Comparison of ENCODE assay signal across 1 cellular context in genomic region chr6:2767327-2767985, GRCh38.
TF ChIP-seq lines count a peak whose summit lies in the region.

No MANE protein-coding gene starts in this region.

TF ChIP-seq in HepG2, 621 proteins besides CTCF, POLR2A, EP300 and RAD21:
- TF ChIP-seq MED13 (CRISPR knock-in tag; IDR thresholded peaks at IDR 0.05): no peak
- TF ChIP-seq, protein P1, sequence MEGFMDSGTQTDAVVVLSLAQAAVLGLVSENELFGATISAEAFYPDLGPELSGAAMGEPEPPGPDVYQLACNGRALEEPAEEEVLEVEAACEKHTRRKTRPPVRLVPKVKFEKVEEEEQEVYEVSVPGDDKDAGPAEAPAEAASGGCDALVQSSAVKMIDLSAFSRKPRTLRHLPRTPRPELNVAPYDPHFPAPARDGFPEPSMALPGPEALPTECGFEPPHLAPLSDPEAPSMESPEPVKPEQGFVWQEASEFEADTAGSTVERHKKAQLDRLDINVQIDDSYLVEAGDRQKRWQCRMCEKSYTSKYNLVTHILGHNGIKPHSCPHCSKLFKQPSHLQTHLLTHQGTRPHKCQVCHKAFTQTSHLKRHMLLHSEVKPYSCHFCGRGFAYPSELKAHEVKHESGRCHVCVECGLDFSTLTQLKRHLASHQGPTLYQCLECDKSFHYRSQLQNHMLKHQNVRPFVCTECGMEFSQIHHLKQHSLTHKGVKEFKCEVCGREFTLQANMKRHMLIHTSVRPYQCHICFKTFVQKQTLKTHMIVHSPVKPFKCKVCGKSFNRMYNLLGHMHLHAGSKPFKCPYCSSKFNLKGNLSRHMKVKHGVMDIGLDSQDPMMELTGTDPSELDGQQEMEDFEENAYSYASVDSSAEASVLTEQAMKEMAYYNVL (CRISPR knock-in tag; IDR thresholded peaks at IDR 0.05; ENCODE audit: borderline replicate concordance): no peak
- TF ChIP-seq, protein P2, sequence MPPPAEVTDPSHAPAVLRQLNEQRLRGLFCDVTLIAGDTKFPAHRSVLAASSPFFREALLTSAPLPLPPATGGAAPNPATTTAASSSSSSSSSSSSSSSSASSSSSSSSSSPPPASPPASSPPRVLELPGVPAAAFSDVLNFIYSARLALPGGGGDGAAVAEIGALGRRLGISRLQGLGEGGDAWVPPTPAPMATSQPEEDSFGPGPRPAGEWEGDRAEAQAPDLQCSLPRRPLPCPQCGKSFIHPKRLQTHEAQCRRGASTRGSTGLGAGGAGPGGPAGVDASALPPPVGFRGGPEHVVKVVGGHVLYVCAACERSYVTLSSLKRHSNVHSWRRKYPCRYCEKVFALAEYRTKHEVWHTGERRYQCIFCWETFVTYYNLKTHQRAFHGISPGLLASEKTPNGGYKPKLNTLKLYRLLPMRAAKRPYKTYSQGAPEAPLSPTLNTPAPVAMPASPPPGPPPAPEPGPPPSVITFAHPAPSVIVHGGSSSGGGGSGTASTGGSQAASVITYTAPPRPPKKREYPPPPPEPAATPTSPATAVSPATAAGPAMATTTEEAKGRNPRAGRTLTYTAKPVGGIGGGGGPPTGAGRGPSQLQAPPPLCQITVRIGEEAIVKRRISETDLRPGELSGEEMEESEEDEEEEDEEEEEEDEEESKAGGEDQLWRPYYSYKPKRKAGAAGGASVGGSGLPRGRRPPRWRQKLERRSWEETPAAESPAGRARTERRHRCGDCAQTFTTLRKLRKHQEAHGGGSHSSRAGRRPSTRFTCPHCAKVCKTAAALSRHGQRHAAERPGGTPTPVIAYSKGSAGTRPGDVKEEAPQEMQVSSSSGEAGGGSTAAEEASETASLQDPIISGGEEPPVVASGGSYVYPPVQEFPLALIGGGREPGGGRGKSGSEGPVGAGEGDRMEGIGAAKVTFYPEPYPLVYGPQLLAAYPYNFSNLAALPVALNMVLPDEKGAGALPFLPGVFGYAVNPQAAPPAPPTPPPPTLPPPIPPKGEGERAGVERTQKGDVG (CRISPR knock-in tag; IDR thresholded peaks at IDR 0.05; ENCODE audit: borderline replicate concordance): no peak
- TF ChIP-seq ZBTB21 (CRISPR knock-in tag; IDR thresholded peaks at IDR 0.05): no peak
- no peak for TF ChIP-seq GABPA (IDR thresholded peaks at IDR 0.05; ENCODE audit: low read depth, low read length)
- no peak for TF ChIP-seq GABPA (CRISPR knock-in tag; IDR thresholded peaks at IDR 0.05; ENCODE audit: low read depth)
- TF ChIP-seq ASH2L (IDR thresholded peaks at IDR 0.05; ENCODE audit: insufficient read length, low read depth, low read length): peak; percentile 2
- TF ChIP-seq XRCC5 (optimal IDR thresholded peaks at IDR 0.05; ENCODE audit: low read length): peak; percentile 7
- TF ChIP-seq HNRNPK (IDR thresholded peaks at IDR 0.05; ENCODE audit: low read depth, low read length, poor library complexity, severe bottlenecking): peak; percentile 41
- TF ChIP-seq RBFOX2 (IDR thresholded peaks at IDR 0.05; ENCODE audit: low read depth, low read length): 0 out of 2 replicates have a peak, but pooled peaks have one; percentile 7
- TF ChIP-seq ZFX (CRISPR knock-in tag; IDR thresholded peaks at IDR 0.05; ENCODE audit: low read depth): no peak
- no peak for TF ChIP-seq ZNF572 (CRISPR knock-in tag; IDR thresholded peaks at IDR 0.05)
- no peak for TF ChIP-seq PAX8 (CRISPR knock-in tag; IDR thresholded peaks at IDR 0.05; ENCODE audit: borderline replicate concordance)
- no peak for TF ChIP-seq ZNF761 (CRISPR knock-in tag; conservative IDR thresholded peaks at IDR 0.05)
- TF ChIP-seq, protein P3, sequence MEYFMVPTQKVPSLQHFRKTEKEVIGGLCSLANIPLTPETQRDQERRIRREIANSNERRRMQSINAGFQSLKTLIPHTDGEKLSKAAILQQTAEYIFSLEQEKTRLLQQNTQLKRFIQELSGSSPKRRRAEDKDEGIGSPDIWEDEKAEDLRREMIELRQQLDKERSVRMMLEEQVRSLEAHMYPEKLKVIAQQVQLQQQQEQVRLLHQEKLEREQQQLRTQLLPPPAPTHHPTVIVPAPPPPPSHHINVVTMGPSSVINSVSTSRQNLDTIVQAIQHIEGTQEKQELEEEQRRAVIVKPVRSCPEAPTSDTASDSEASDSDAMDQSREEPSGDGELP (IDR thresholded peaks at IDR 0.05; ENCODE audit: borderline replicate concordance, low read depth): 0 out of 2 replicates have a peak, but pooled peaks have one; percentile 41
